ENCODE assay signal across 18 cellular contexts in the genomic region with DNA sequence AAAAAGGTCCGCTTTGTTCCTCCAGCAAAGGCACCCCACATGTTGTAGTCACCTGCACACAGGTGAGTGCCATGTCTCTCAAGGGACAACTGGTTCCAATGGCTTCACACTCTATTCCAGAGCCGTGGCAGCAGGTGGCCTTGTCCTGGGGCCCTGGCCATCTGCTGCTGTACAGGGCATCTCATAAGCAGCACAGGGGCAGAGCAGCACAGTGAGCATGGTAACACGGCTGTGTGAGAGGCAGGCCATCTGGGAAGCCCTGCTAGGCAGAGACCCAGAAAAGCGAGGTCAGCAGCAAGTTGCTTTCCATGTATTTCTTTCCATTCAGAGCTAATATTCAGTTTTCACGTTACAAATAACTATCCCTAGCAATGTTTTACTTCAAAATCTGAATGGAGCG. TPM values are rescaled to one million over a fixed set of nuclear protein-coding genes. Genes with fewer than 3 reads are reported as not detected.
DNase-seq lines count a peak whose midpoint lies in the region; TF ChIP-seq lines count a peak whose summit lies in the region.
"Had no signal": no experiment of that assay in that cellular context is flagged by ENCODE, and none has a peak within 500 bp of the region (broad histone marks: within the 10 kb centered on the region; RNA-seq: fewer than 3 reads in every experiment).

No MANE protein-coding gene starts in this region.

- 83 to 87% methylated on average over 6 of the region's 6 CpGs for WGBS in tibial nerve, 2 donors

- no peak for TF ChIP-seq POLR2A in tibial nerve (IDR thresholded peaks at IDR 0.05)

- H3K4me1 ChIP-seq in BLaER1, result peaks cover 87% of the 10 kb centered on the region
- H3K4me1 ChIP-seq in BLaER1 treated with 17β-estradiol and CSF1 and Interleukin-3, amounts not matched to agents 10 nM and 100 nM, result peaks cover 35 to 86% (median 81%) of the 10 kb centered on the region in 10 experiments
- no peaks in the 10 kb centered on the region for H3K4me1 ChIP-seq in tibial nerve
- H3K4me1 ChIP-seq: BE2C had no signal

- DNase-seq in WERI-Rb-1 (peak; percentile 85), retina (peak; percentile 49), GM19238 (ENCODE audit: insufficient read length, low spot score) (no peak), tibial nerve (ENCODE audit: low spot score in 2 of 2) (no peak)
- DNase-seq: ACHN; BE2C; CD4-positive, alpha-beta memory T cell; DMS53; DND-41; GDM1; GOT3; H7; HFFc6; IMR-90 had no signal

- no peak overlapping the region for H3K9ac ChIP-seq in BLaER1
- no peak overlapping the region for H3K9ac ChIP-seq in BLaER1 treated with 17β-estradiol and CSF1 and Interleukin-3, amounts not matched to agents 10 nM and 100 nM

- peak overlapping the region; percentile 91 for H3K4me2 ChIP-seq in BLaER1
- peak overlapping the region in 9 of 11 experiments; percentile 35 to 96 (median 78); a peak in 19 of 22 replicates for H3K4me2 ChIP-seq in BLaER1 treated with 17β-estradiol and CSF1 and Interleukin-3, amounts not matched to agents 10 nM and 100 nM

- H3K4me3 ChIP-seq in BLaER1 (no peak overlapping the region), WERI-Rb-1 (ENCODE audit: low read depth, low read length) (no peak overlapping the region), tibial nerve (no peak overlapping the region)
- no peak overlapping the region for H3K4me3 ChIP-seq in BLaER1 treated with 17β-estradiol and CSF1 and Interleukin-3, amounts not matched to agents 10 nM and 100 nM
- H3K4me3 ChIP-seq: K562 had no signal

- no peaks in the 10 kb centered on the region for H3K36me3 ChIP-seq in BLaER1
- H3K36me3 ChIP-seq in BLaER1 treated with 17β-estradiol and CSF1 and Interleukin-3, amounts not matched to agents 10 nM and 100 nM, result no peaks in the 10 kb centered on the region; a peak in 1 of 22 replicates
- no peaks in the 10 kb centered on the region for H3K36me3 ChIP-seq in WERI-Rb-1
- H3K36me3 ChIP-seq in tibial nerve, result no peaks in the 10 kb centered on the region
- H3K36me3 ChIP-seq: BE2C had no signal

- H3K27me3 ChIP-seq in BLaER1, result no peaks in the 10 kb centered on the region
- no peaks in the 10 kb centered on the region for H3K27me3 ChIP-seq in BLaER1 treated with 17β-estradiol and CSF1 and Interleukin-3, amounts not matched to agents 10 nM and 100 nM
- no peaks in the 10 kb centered on the region for H3K27me3 ChIP-seq in WERI-Rb-1 (ENCODE audit: insufficient read depth, low read depth, severe bottlenecking)
- no peaks in the 10 kb centered on the region for H3K27me3 ChIP-seq in tibial nerve
- H3K27me3 ChIP-seq: BE2C had no signal

- peak overlapping the region; percentile 77 for H3K27ac ChIP-seq in BLaER1
- H3K27ac ChIP-seq in BLaER1 treated with 17β-estradiol and CSF1 and Interleukin-3, amounts not matched to agents 10 nM and 100 nM, result no peak overlapping the region
- H3K27ac ChIP-seq in WERI-Rb-1, result no peak overlapping the region
- no peak overlapping the region for H3K27ac ChIP-seq in tibial nerve
- H3K27ac ChIP-seq: HL-60 had no signal

- TF ChIP-seq CTCF in WERI-Rb-1 (IDR thresholded peaks at IDR 0.05; ENCODE audit: low read depth, low read length), result no peak
- no peak for TF ChIP-seq CTCF in tibial nerve (IDR thresholded peaks at IDR 0.05)

- H3K9me3 ChIP-seq in BLaER1 (peaks cover 7% of the 10 kb centered on the region), WERI-Rb-1 (ENCODE audit: severe bottlenecking) (peaks cover 5% of the 10 kb centered on the region), tibial nerve (no peaks in the 10 kb centered on the region)
- peaks cover 0 to 8% (median 6%) of the 10 kb centered on the region in 11 experiments; a peak in 9 of 22 replicates for H3K9me3 ChIP-seq in BLaER1 treated with 17β-estradiol and CSF1 and Interleukin-3, amounts not matched to agents 10 nM and 100 nM (replicated peaks in 1 of 11)
- H3K9me3 ChIP-seq: BE2C had no signal

- no peaks in the 10 kb centered on the region for H4K20me1 ChIP-seq in BLaER1
- H4K20me1 ChIP-seq in BLaER1 treated with 17β-estradiol and CSF1 and Interleukin-3, amounts not matched to agents 10 nM and 100 nM, result no peaks in the 10 kb centered on the region

- no peak for TF ChIP-seq EP300 in tibial nerve (IDR thresholded peaks at IDR 0.05)

RNA-seq across cellular contexts. Expression of gene CMPK2, which starts 54.7 kb away (rescaled TPM):
- 10 to 100 TPM in 1 of 4 donors, 1 to 10 TPM in 3; 4.5 to 11.4 (median 7.4) TPM for total RNA-seq in tibial nerve
- total RNA-seq: HFFc6 had no signal

Comparison
In these comparisons a context has a peak if more than half of its experiments do, and no peak if none do; other contexts are left out.
1. DNase-seq: peak in WERI-Rb-1 (single experiment) and retina (single experiment); none in GM19238 (single experiment) and tibial nerve (0 of 2).